Comparison of ENCODE assay signal across 28 cellular contexts in genomic region chr13:91836554-91836953, GRCh38.
"Had no signal": no experiment of that assay in that cellular context is flagged by ENCODE, and none has a peak within 500 bp of the region (broad histone marks: within the 10 kb centered on the region; RNA-seq: fewer than 3 reads in every experiment).

No MANE protein-coding gene starts in this region.

- H3K27me3 ChIP-seq: body of pancreas, esophagus muscularis mucosa, foreskin keratinocyte, gastroesophageal sphincter, heart right ventricle had no signal

- H3K36me3 ChIP-seq: esophagus muscularis mucosa, gastroesophageal sphincter, heart right ventricle had no signal

- H3K4me3 ChIP-seq: body of pancreas, esophagus muscularis mucosa, gastroesophageal sphincter, heart right ventricle had no signal

- H3K9me3 ChIP-seq: body of pancreas, esophagus muscularis mucosa had no signal

- H3K4me1 ChIP-seq: body of pancreas, esophagus muscularis mucosa, foreskin keratinocyte, gastroesophageal sphincter, heart right ventricle had no signal

- H3K27ac ChIP-seq: body of pancreas, esophagus muscularis mucosa, foreskin keratinocyte, gastroesophageal sphincter, heart right ventricle, VCaP had no signal

- ATAC-seq: activated T-cell treated with anti-CD3 and anti-CD28 coated beads, Interleukin-2, amount 50 U/mL, for 4 hours; activated T-helper 17 cell treated with anti-CD3 and anti-CD28 coated beads, Interleukin-2, amount 50 U/mL, for 72 hours; body of pancreas; effector memory CD8-positive, alpha-beta T cell; foreskin keratinocyte; gastroesophageal sphincter; heart right ventricle; WTC11 had no signal

- DNase-seq: activated CD4-positive, alpha-beta memory T cell treated with anti-CD3 and anti-CD28 coated beads, Interleukin-2, amount 10 ng/mL, durations not matched to agents 7 days and 5 days; activated CD4-positive, alpha-beta T cell treated with anti-CD3 and anti-CD28 coated beads for 1 hour; activated CD4-positive, alpha-beta T cell treated with anti-CD3 and anti-CD28 coated beads for 4 hours; activated CD4-positive, alpha-beta T cell treated with anti-CD3 and anti-CD28 coated beads, Interleukin-2, amount 10 ng/mL, durations not matched to agents 7 days and 5 days; activated CD4-positive, alpha-beta T cell treated with anti-CD3 and anti-CD28 coated beads, Interleukin-2, amount 50 U/mL, for 4 hours; activated CD8-positive, alpha-beta memory T cell treated with anti-CD3 and anti-CD28 coated beads for 24 hours; activated effector memory CD4-positive, alpha-beta T cell treated with Interleukin-2 at 50 U/mL for 16 hours; activated gamma-delta T cell treated with Interleukin-2 at 50 U/mL for 16 hours; activated naive CD4-positive, alpha-beta T cell treated with anti-CD3 and anti-CD28 coated beads, Interleukin-2, amount 50 U/mL, for 16 hours; activated naive CD4-positive, alpha-beta T cell treated with Interleukin-2 at 50 U/mL for 16 hours; activated T-cell treated with anti-CD3 and anti-CD28 coated beads, Interleukin-2, amount 50 U/mL, for 4 hours; amniotic stem cell; anterior cingulate cortex; body of pancreas; caudate nucleus; cortex of kidney; dermis blood vessel endothelial cell; effector CD4-positive, alpha-beta T cell; effector memory CD8-positive, alpha-beta T cell; erythroblast; foreskin keratinocyte; heart right ventricle; T-helper 2 cell had no signal
